ENCODE assay signal across 8 cellular contexts in the genomic region with DNA sequence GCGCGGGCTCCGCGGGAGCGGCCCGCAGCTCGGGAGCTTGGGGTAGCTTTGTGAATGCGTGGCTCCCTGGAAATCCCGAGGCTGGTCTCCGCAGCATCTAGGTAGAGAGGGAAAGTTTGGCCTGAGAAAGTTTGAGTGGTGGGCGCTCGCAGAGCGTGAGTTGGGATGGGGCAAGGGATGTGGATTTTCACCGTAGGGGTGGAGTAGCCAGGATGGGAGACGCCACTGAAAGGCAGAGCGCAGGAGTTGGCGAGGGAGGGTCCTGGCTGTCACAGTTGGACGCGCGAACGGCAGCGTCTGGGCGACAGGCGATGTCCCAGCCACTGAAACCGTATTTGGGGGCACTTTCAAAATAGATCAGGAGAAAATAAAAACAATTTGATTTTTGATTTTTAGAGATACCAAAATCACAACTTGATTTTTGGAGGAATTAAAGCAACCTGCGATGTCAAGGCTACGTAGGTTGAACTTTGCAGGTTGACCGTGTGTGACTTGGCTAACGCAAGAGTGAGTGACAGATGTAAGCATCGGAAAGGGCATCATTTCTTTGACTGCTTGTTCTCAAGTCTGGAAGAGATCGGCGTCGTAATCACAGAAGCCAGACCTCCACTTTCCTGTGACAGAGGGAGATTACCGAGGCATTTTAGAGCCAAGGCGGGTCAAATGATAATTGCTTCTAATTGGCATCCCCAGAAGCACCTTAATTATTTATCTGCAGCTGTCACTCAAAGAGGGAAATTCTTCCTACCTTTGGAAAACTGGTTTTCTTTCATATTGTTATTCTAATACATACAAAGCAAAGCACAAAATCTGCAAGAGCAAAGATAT. TPM values are rescaled to one million over a fixed set of nuclear protein-coding genes. Genes with fewer than 3 reads are reported as not detected.
DNase-seq lines count a peak whose midpoint lies in the region; ATAC-seq and TF ChIP-seq lines count a peak whose summit lies in the region.
"Had no signal": no experiment of that assay in that cellular context is flagged by ENCODE, and none has a peak within 500 bp of the region (broad histone marks: within the 10 kb centered on the region; RNA-seq: fewer than 3 reads in every experiment).

No MANE protein-coding gene starts in this region.

- TF ChIP-seq CTCF in GM23338 (conservative IDR thresholded peaks at IDR 0.05; ENCODE audit: low read depth in 2 of 2) (no peak), choroid plexus epithelial cell (conservative IDR thresholded peaks at IDR 0.05; ENCODE audit: low read depth, low read length) (no peak), mesothelial cell of epicardium (IDR thresholded peaks at IDR 0.05; ENCODE audit: unreplicated experiment) (no peak)

- H3K27ac Mint-ChIP-seq in GM23338 (no peak overlapping the region), mesothelial cell of epicardium (peak overlapping the region; percentile 80)

- no peaks in the 10 kb centered on the region for H3K9me3 ChIP-seq in aorta (ENCODE audit: control insufficient read depth, low read length)

- no peaks in the 10 kb centered on the region; the same call in 2 of the 3 replicates for H3K9me3 Mint-ChIP-seq in GM23338
- H3K9me3 Mint-ChIP-seq in mesothelial cell of epicardium: no peaks in the 10 kb centered on the region

- peak; percentile 3 for ATAC-seq in GM23338
- peak; percentile 25 for ATAC-seq in aorta (ENCODE audit: low FRiP score)
- ATAC-seq in GM21526 (IDR thresholded peaks at IDR 0.05; ENCODE audit: low FRiP score, unreplicated experiment): no peak
- ATAC-seq in HG03342 (IDR thresholded peaks at IDR 0.05; ENCODE audit: unreplicated experiment): no peak

- intact Hi-C loops in aorta (cut with DNase I): loop anchor here (5.0 to 10.0 kb wide), 6 partner anchors 138 to 388 kb away; no protein-coding TSS in a partner anchor

- peaks cover 17% of the 10 kb centered on the region for H3F3A ChIP-seq in GM23338 (replicated peaks; ENCODE audit: low read depth)

- DNase-seq in GM23338 (ENCODE audit: low spot score) (peak; percentile 48), NCI-H748 (lab: John Stamatoyannopoulos, UW; ENCODE audit: unreplicated experiment) (peak; percentile 76), choroid plexus epithelial cell (ENCODE audit: low read depth) (no peak), mesothelial cell of epicardium (ENCODE audit: low spot score in 2 of 2, unreplicated experiment in 2 of 2) (no peak), aorta (peak; percentile 49 to 80)

- peak overlapping the region; percentile 90 for H3K4me3 Mint-ChIP-seq in GM23338
- H3K4me3 Mint-ChIP-seq in mesothelial cell of epicardium: peak overlapping the region; percentile 80

- peak overlapping the region; percentile 80 for H3K4me2 ChIP-seq in GM23338

- peaks cover 49% of the 10 kb centered on the region for H3K4me1 ChIP-seq in GM23338 (ENCODE audit: insufficient read depth)
- peaks cover 2 to 5% of the 10 kb centered on the region in 2 donors for H3K4me1 ChIP-seq in aorta (ENCODE audit: control insufficient read depth in 1 of 2, insufficient read depth in 2 of 2, low read length in 2 of 2)

- no peaks in the 10 kb centered on the region for H3K9me2 ChIP-seq in GM23338 (ENCODE audit: insufficient read depth)

- H3K36me3 Mint-ChIP-seq in GM23338 (ENCODE audit: low read depth) (peaks cover 11% of the 10 kb centered on the region), mesothelial cell of epicardium (no peaks in the 10 kb centered on the region)

- no peaks in the 10 kb centered on the region for H3K36me3 ChIP-seq in GM23338 (ENCODE audit: insufficient read depth)
- no peaks in the 10 kb centered on the region for H3K36me3 ChIP-seq in aorta (ENCODE audit: control insufficient read depth in 1 of 2, insufficient read depth in 2 of 2, low read length in 1 of 2)

- WGBS in aorta, 2 donors: 1% methylated on average over 35 of the region's 35 CpGs

- H3K4me3 ChIP-seq in GM23338 (peak overlapping the region; percentile 66), choroid plexus epithelial cell (ENCODE audit: low read depth, low read length) (peak overlapping the region; percentile 69), aorta (ENCODE audit: low read length in 2 of 2) (peak overlapping the region; percentile 90 to 93)

- H3K27me3 ChIP-seq in GM23338 (ENCODE audit: insufficient read depth) (peaks cover 32% of the 10 kb centered on the region), aorta (ENCODE audit: control insufficient read depth in 1 of 2, insufficient read depth in 2 of 2, low read length in 1 of 2) (no peaks in the 10 kb centered on the region)

- H3K4me1 Mint-ChIP-seq in GM23338 (peaks cover 63% of the 10 kb centered on the region), mesothelial cell of epicardium (peaks cover 47% of the 10 kb centered on the region)

- peaks cover 32% of the 10 kb centered on the region for H3K27me3 Mint-ChIP-seq in GM23338 (ENCODE audit: insufficient read depth, low read depth, poor library complexity)
- peaks cover 66% of the 10 kb centered on the region for H3K27me3 Mint-ChIP-seq in mesothelial cell of epicardium (ENCODE audit: low read depth)

- H4K20me1 ChIP-seq in GM23338 (replicated peaks; ENCODE audit: insufficient read depth): no peaks in the 10 kb centered on the region

- peaks cover 19% of the 10 kb centered on the region for H3K79me2 ChIP-seq in GM23338 (replicated peaks; ENCODE audit: insufficient read depth)

- H2AFZ ChIP-seq in GM23338: no peak overlapping the region

- no peak overlapping the region for H3K27ac ChIP-seq in GM23338 (ENCODE audit: low read depth)
- H3K27ac ChIP-seq in aorta (ENCODE audit: low read depth in 1 of 2, low read length in 2 of 2): peak overlapping the region; percentile 72 to 92

TF ChIP-seq in GM23338, 12 proteins besides CTCF, POLR2A, EP300 and RAD21:
- no peak for TF ChIP-seq ZNF114 (CRISPR knock-in tag; IDR thresholded peaks at IDR 0.05)
- TF ChIP-seq POLR2AphosphoS5 (IDR thresholded peaks at IDR 0.05; ENCODE audit: low read depth): 0 out of 2 replicates have a peak, but pooled peaks have one; percentile 15
- TF ChIP-seq STAT1 (IDR thresholded peaks at IDR 0.05; ENCODE audit: unreplicated experiment): no peak
- TF ChIP-seq EZH2 (IDR thresholded peaks at IDR 0.05; ENCODE audit: low read depth, unreplicated experiment): no peak

RNA-seq across cellular contexts. Expression of a gene that starts 0.6 kb away (rescaled TPM):
- 3.7 and 4.3 TPM in 2 replicates for total RNA-seq in GM23338 (2014; rRNA removed; shearing (Covaris generic))
- polyA plus RNA-seq in GM23338 (2016; fragmentation: Nextera tagmentation; extraction: Ambion mirVana) (7.7 and 8.5 TPM in 2 replicates), aorta (10 to 100 TPM; 25.0 to 46.1 TPM)
- total RNA-seq in mesothelial cell of epicardium (8.8 to 11.7 TPM (median 9.6 TPM) in 3 replicates), aorta (10 to 100 TPM; 19.1 to 23.9 TPM)
- total RNA-seq: T-helper 1 cell treated with Interleukin-12 subunit alpha and Interleukin-12 subunit beta and Interleukin-4 antibody, amounts not matched to agents 30 ng/mL and 1 ng/mL, for 36 hours had no signal

RNA-seq across cellular contexts. Expression of a gene that starts 40.7 kb away (rescaled TPM):
- 9.3 and 14.8 TPM in 2 replicates for total RNA-seq in GM23338 (2014; rRNA removed; shearing (Covaris generic))
- polyA plus RNA-seq in GM23338 (2016; fragmentation: Nextera tagmentation; extraction: Ambion mirVana) (15.7 and 17.1 TPM in 2 replicates), aorta (10 to 100 TPM; 12.3 to 23.6 TPM)
- total RNA-seq in mesothelial cell of epicardium (43.5 to 52.4 TPM (median 45.7 TPM) in 3 replicates), aorta (10 to 100 TPM; 57.1 to 82.1 TPM)

Comparison
In these comparisons a context has a peak if more than half of its experiments do, and no peak if none do; other contexts are left out.
1. ATAC-seq: peak in GM23338 (single experiment) and aorta (single experiment); none in GM21526 (single experiment) and HG03342 (single experiment).
2. DNase-seq: peak in GM23338 (single experiment), NCI-H748 (single experiment) and aorta (2 of 2); none in choroid plexus epithelial cell (single experiment) and mesothelial cell of epicardium (0 of 2).
3. Peak in every context shown above with its lines, with median percentiles within 50 percentile points of each other: H3K4me3 ChIP-seq.